ENCODE assay signal across 8 cellular contexts in genomic region chr17:79074650-79075432, GRCh38. TPM values are rescaled to one million over a fixed set of nuclear protein-coding genes. Genes with fewer than 3 reads are reported as not detected.
DNase-seq lines count a peak whose midpoint lies in the region; ATAC-seq and TF ChIP-seq lines count a peak whose summit lies in the region.

A gene with protein sequence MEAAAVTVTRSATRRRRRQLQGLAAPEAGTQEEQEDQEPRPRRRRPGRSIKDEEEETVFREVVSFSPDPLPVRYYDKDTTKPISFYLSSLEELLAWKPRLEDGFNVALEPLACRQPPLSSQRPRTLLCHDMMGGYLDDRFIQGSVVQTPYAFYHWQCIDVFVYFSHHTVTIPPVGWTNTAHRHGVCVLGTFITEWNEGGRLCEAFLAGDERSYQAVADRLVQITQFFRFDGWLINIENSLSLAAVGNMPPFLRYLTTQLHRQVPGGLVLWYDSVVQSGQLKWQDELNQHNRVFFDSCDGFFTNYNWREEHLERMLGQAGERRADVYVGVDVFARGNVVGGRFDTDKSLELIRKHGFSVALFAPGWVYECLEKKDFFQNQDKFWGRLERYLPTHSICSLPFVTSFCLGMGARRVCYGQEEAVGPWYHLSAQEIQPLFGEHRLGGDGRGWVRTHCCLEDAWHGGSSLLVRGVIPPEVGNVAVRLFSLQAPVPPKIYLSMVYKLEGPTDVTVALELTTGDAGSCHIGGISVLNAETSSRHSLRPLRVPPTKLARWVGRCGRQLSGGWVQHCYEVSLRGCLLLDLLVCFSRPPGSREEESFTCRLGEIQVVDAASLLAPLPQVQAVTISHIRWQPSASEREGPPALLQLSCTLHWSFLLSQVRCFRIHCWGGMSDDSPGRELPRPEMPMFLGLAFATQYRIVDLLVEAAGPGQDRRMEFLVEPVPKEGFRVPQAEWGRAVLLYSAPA (plus strand): TSS chr17:79074824. CDS start chr17:79074945, 121 bp downstream.

- H3K36me3 Mint-ChIP-seq in activated CD4-positive, alpha-beta T cell treated with anti-CD3 and anti-CD28 coated beads for 36 hours (ENCODE audit: low read depth), result peaks cover 4% of the 10 kb centered on the region
- peaks cover 2% of the 10 kb centered on the region for H3K36me3 Mint-ChIP-seq in chondrocyte (ENCODE audit: low read depth)

- intact Hi-C loops in activated CD4-positive, alpha-beta T cell treated with anti-CD3 and anti-CD28 coated beads for 36 hours (cut with DNase I, micrococcal nuclease), result loop anchor here in 1 of 2 experiments (1.0 kb wide), 3 partner anchors 66 to 293 kb away; partner anchors contain the start of genes CANT1, CYTH1 and USP36

- TF ChIP-seq CTCF in AG10803 (conservative IDR thresholded peaks at IDR 0.05; ENCODE audit: low read length) (no peak), chondrocyte (IDR thresholded peaks at IDR 0.05) (peak; percentile 14)

- H3K4me1 Mint-ChIP-seq in activated CD4-positive, alpha-beta T cell treated with anti-CD3 and anti-CD28 coated beads for 36 hours, result peaks cover 14% of the 10 kb centered on the region
- H3K4me1 Mint-ChIP-seq in chondrocyte (ENCODE audit: low read depth), result peaks cover 10% of the 10 kb centered on the region

- no peaks in the 10 kb centered on the region for H3K9me3 Mint-ChIP-seq in activated CD4-positive, alpha-beta T cell treated with anti-CD3 and anti-CD28 coated beads for 36 hours (ENCODE audit: low read depth)
- H3K9me3 Mint-ChIP-seq in chondrocyte (ENCODE audit: low read depth), result no peaks in the 10 kb centered on the region

- ATAC-seq in HG03432 (IDR thresholded peaks at IDR 0.05; ENCODE audit: unreplicated experiment), result peak; percentile 94
- ATAC-seq in activated CD4-positive, alpha-beta T cell treated with anti-CD3 and anti-CD28 coated beads for 36 hours, result peak; percentile 99

- CTCF ChIA-PET in activated CD4-positive, alpha-beta T cell treated with anti-CD3 and anti-CD28 coated beads for 36 hours (lab: Charles Lee), result interaction anchor here (0.6 to 1.7 kb wide), 6 partner anchors 10 to 206 kb away, joined by 3 to 5 read pairs (median 3); no protein-coding TSS in a partner anchor

- TF ChIP-seq POLR2A in GM19193 (IDR thresholded peaks at IDR 0.05; ENCODE audit: extremely low read depth, insufficient read depth, insufficient read length), result peak; percentile 57

- no peaks in the 10 kb centered on the region for H3K27me3 Mint-ChIP-seq in activated CD4-positive, alpha-beta T cell treated with anti-CD3 and anti-CD28 coated beads for 36 hours
- H3K27me3 Mint-ChIP-seq in chondrocyte (ENCODE audit: low read depth), result peaks cover 7% of the 10 kb centered on the region

- peak within 1 kb of the TSS; percentile 79 for H3K4me3 Mint-ChIP-seq in activated CD4-positive, alpha-beta T cell treated with anti-CD3 and anti-CD28 coated beads for 36 hours
- H3K4me3 Mint-ChIP-seq in chondrocyte (ENCODE audit: unreplicated experiment), result peak within 1 kb of the TSS; percentile 85

- H3K27ac Mint-ChIP-seq in activated CD4-positive, alpha-beta T cell treated with anti-CD3 and anti-CD28 coated beads for 36 hours, result peak within 1 kb of the TSS; percentile 49
- peak within 1 kb of the TSS; percentile 59 for H3K27ac Mint-ChIP-seq in chondrocyte (ENCODE audit: unreplicated experiment)

- POLR2A ChIA-PET in activated CD4-positive, alpha-beta T cell treated with anti-CD3 and anti-CD28 coated beads for 36 hours (lab: Charles Lee), result no interaction called here

- H3K4me3 ChIP-seq in AG10803 (ENCODE audit: low read length), result peak within 1 kb of the TSS; percentile 68

- DNase-seq in AG10803 (ENCODE audit: low read depth), result peak; percentile 86
- peak; percentile 94 for DNase-seq in NCI-H510A (lab: John Stamatoyannopoulos, UW)
- peak; percentile 96 for DNase-seq in activated CD4-positive, alpha-beta T cell treated with anti-CD3 and anti-CD28 coated beads for 36 hours
- DNase-seq in chondrocyte (ENCODE audit: low spot score), result peak; percentile 95
- peak; percentile 69 for DNase-seq in kidney glomerular epithelial cell (lab: John Stamatoyannopoulos, UW)
- DNase-seq in stimulated activated CD4-positive, alpha-beta T cell treated with anti-CD3 and anti-CD28 coated beads, Interleukin-15, amount 100 ng/mL, for 24 hours, result peak; percentile 95

RNA-seq across cellular contexts. Expression of the gene that starts here (rescaled TPM):
- 10 to 100 TPM; 17.3 to 23.7 TPM for total RNA-seq in activated CD4-positive, alpha-beta T cell treated with anti-CD3 and anti-CD28 coated beads for 36 hours
- 16.8 to 30.7 TPM (median 19.7 TPM) in 3 replicates for total RNA-seq in chondrocyte

Comparison
In these comparisons a context has a peak if more than half of its experiments do, and no peak if none do; other contexts are left out.
1. Peak in every context shown above with its lines: DNase-seq, ATAC-seq and H3K4me3 ChIP-seq.